Comparison of ENCODE assay signal across 2 cellular contexts in the genomic region with DNA sequence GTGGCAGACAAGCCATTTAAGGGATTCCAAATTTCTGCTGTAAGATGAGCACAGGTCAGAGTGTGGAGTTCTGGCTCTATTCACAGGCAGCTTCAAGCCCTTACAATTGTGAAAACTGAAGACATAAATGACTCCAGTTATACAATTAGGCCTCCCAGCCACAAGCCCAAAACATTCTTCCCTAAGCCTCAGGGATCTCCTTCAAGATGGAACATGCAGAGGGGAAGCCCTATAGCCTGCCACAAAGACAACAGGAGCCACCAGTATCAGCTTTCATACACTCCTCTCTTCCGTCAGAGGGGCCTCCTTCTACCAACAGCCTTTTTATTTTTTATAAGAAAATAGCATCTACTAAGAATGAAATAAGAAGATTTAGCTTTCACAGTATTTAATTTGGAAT.
TF ChIP-seq lines count a peak whose summit lies in the region.

No MANE protein-coding gene starts in this region.

TF ChIP-seq in SK-N-SH, 30 proteins besides CTCF, POLR2A, EP300 and RAD21 (continued from another document):
- TF ChIP-seq, protein P1, sequence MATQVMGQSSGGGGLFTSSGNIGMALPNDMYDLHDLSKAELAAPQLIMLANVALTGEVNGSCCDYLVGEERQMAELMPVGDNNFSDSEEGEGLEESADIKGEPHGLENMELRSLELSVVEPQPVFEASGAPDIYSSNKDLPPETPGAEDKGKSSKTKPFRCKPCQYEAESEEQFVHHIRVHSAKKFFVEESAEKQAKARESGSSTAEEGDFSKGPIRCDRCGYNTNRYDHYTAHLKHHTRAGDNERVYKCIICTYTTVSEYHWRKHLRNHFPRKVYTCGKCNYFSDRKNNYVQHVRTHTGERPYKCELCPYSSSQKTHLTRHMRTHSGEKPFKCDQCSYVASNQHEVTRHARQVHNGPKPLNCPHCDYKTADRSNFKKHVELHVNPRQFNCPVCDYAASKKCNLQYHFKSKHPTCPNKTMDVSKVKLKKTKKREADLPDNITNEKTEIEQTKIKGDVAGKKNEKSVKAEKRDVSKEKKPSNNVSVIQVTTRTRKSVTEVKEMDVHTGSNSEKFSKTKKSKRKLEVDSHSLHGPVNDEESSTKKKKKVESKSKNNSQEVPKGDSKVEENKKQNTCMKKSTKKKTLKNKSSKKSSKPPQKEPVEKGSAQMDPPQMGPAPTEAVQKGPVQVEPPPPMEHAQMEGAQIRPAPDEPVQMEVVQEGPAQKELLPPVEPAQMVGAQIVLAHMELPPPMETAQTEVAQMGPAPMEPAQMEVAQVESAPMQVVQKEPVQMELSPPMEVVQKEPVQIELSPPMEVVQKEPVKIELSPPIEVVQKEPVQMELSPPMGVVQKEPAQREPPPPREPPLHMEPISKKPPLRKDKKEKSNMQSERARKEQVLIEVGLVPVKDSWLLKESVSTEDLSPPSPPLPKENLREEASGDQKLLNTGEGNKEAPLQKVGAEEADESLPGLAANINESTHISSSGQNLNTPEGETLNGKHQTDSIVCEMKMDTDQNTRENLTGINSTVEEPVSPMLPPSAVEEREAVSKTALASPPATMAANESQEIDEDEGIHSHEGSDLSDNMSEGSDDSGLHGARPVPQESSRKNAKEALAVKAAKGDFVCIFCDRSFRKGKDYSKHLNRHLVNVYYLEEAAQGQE (IDR thresholded peaks at IDR 0.05; ENCODE audit: low read depth, low read length) = no peak
- TF ChIP-seq, protein P2, sequence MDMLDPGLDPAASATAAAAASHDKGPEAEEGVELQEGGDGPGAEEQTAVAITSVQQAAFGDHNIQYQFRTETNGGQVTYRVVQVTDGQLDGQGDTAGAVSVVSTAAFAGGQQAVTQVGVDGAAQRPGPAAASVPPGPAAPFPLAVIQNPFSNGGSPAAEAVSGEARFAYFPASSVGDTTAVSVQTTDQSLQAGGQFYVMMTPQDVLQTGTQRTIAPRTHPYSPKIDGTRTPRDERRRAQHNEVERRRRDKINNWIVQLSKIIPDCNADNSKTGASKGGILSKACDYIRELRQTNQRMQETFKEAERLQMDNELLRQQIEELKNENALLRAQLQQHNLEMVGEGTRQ (IDR thresholded peaks at IDR 0.05; ENCODE audit: borderline replicate concordance, low read depth, low read length) = no peak
- TF ChIP-seq, protein P3, sequence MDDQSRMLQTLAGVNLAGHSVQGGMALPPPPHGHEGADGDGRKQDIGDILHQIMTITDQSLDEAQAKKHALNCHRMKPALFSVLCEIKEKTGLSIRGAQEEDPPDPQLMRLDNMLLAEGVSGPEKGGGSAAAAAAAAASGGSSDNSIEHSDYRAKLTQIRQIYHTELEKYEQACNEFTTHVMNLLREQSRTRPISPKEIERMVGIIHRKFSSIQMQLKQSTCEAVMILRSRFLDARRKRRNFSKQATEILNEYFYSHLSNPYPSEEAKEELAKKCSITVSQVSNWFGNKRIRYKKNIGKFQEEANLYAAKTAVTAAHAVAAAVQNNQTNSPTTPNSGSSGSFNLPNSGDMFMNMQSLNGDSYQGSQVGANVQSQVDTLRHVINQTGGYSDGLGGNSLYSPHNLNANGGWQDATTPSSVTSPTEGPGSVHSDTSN (IDR thresholded peaks at IDR 0.05) = no peak
- TF ChIP-seq, protein P4, sequence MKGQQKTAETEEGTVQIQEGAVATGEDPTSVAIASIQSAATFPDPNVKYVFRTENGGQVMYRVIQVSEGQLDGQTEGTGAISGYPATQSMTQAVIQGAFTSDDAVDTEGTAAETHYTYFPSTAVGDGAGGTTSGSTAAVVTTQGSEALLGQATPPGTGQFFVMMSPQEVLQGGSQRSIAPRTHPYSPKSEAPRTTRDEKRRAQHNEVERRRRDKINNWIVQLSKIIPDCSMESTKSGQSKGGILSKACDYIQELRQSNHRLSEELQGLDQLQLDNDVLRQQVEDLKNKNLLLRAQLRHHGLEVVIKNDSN (IDR thresholded peaks at IDR 0.05; ENCODE audit: borderline replicate concordance, low read depth) = no peak
- no peak for TF ChIP-seq MXI1 (IDR thresholded peaks at IDR 0.05; ENCODE audit: low read depth, low read length)
TF ChIP-seq in SK-N-SH: peak in this region for 0.

TF ChIP-seq in SK-N-SH treated with all-trans-retinoic acid at 6 μM for 48 hours, 23 proteins besides CTCF, POLR2A, EP300 and RAD21 (continued from another document):
- TF ChIP-seq, protein P5, sequence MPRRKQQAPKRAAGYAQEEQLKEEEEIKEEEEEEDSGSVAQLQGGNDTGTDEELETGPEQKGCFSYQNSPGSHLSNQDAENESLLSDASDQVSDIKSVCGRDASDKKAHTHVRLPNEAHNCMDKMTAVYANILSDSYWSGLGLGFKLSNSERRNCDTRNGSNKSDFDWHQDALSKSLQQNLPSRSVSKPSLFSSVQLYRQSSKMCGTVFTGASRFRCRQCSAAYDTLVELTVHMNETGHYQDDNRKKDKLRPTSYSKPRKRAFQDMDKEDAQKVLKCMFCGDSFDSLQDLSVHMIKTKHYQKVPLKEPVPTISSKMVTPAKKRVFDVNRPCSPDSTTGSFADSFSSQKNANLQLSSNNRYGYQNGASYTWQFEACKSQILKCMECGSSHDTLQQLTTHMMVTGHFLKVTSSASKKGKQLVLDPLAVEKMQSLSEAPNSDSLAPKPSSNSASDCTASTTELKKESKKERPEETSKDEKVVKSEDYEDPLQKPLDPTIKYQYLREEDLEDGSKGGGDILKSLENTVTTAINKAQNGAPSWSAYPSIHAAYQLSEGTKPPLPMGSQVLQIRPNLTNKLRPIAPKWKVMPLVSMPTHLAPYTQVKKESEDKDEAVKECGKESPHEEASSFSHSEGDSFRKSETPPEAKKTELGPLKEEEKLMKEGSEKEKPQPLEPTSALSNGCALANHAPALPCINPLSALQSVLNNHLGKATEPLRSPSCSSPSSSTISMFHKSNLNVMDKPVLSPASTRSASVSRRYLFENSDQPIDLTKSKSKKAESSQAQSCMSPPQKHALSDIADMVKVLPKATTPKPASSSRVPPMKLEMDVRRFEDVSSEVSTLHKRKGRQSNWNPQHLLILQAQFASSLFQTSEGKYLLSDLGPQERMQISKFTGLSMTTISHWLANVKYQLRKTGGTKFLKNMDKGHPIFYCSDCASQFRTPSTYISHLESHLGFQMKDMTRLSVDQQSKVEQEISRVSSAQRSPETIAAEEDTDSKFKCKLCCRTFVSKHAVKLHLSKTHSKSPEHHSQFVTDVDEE (CRISPR knock-in tag; IDR thresholded peaks at IDR 0.05) = no peak
- TF ChIP-seq ZC3H10 (CRISPR knock-in tag; IDR thresholded peaks at IDR 0.05) = no peak
- TF ChIP-seq ARNTL (CRISPR knock-in tag; IDR thresholded peaks at IDR 0.05; ENCODE audit: borderline replicate concordance, low read depth) = no peak
- no peak for TF ChIP-seq ZFP30 (CRISPR knock-in tag; IDR thresholded peaks at IDR 0.05)
- TF ChIP-seq ZNF8 (CRISPR knock-in tag; IDR thresholded peaks at IDR 0.05) = no peak
- no peak for TF ChIP-seq ISL1 (CRISPR knock-in tag; IDR thresholded peaks at IDR 0.05)
- no peak for TF ChIP-seq ZNF565 (CRISPR knock-in tag; conservative IDR thresholded peaks at IDR 0.05; ENCODE audit: low read depth)
- TF ChIP-seq BACH2 (CRISPR knock-in tag; IDR thresholded peaks at IDR 0.05; ENCODE audit: borderline replicate concordance) = no peak
- TF ChIP-seq PPARA (CRISPR knock-in tag; IDR thresholded peaks at IDR 0.05; ENCODE audit: borderline replicate concordance) = no peak
- TF ChIP-seq, protein P6, sequence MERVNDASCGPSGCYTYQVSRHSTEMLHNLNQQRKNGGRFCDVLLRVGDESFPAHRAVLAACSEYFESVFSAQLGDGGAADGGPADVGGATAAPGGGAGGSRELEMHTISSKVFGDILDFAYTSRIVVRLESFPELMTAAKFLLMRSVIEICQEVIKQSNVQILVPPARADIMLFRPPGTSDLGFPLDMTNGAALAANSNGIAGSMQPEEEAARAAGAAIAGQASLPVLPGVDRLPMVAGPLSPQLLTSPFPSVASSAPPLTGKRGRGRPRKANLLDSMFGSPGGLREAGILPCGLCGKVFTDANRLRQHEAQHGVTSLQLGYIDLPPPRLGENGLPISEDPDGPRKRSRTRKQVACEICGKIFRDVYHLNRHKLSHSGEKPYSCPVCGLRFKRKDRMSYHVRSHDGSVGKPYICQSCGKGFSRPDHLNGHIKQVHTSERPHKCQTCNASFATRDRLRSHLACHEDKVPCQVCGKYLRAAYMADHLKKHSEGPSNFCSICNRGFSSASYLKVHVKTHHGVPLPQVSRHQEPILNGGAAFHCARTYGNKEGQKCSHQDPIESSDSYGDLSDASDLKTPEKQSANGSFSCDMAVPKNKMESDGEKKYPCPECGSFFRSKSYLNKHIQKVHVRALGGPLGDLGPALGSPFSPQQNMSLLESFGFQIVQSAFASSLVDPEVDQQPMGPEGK (CRISPR knock-in tag; IDR thresholded peaks at IDR 0.05; ENCODE audit: borderline replicate concordance) = no peak
- TF ChIP-seq OSR1 (CRISPR knock-in tag; IDR thresholded peaks at IDR 0.05) = no peak
- no peak for TF ChIP-seq ESRRG (CRISPR knock-in tag; IDR thresholded peaks at IDR 0.05)
- no peak for TF ChIP-seq RARB (CRISPR knock-in tag; IDR thresholded peaks at IDR 0.05)
- no peak for TF ChIP-seq SNAI2 (CRISPR knock-in tag; IDR thresholded peaks at IDR 0.05)
- no peak for TF ChIP-seq ZFP3 (CRISPR knock-in tag; IDR thresholded peaks at IDR 0.05)
